In genomic region chr12:79690156-79690605, GRCh38 we compare ENCODE assay signal across 8 cellular contexts. TPM values are rescaled to one million over a fixed set of nuclear protein-coding genes. Genes with fewer than 3 reads are reported as not detected.
A peak's percentile ranks its signal among the peaks of the same experiment; 100 is the strongest.
DNase-seq lines count a peak whose midpoint lies in the region; ATAC-seq, FAIRE-seq and TF ChIP-seq lines count a peak whose summit lies in the region.

No MANE protein-coding gene starts in this region.

- no peak for FAIRE-seq in astrocyte (lab: Jason Lieb, UNC)

- H3K27ac ChIP-seq in KMS-11, result peak overlapping the region; percentile 71
- peak overlapping the region; percentile 97 for H3K27ac ChIP-seq in astrocyte (ENCODE audit: low read depth, low read length)
- peak overlapping the region; percentile 96 to 97 for H3K27ac ChIP-seq in testis

- no peak for TF ChIP-seq POLR2A in testis (IDR thresholded peaks at IDR 0.05)

- ATAC-seq in GM21825 (IDR thresholded peaks at IDR 0.05; ENCODE audit: unreplicated experiment) (peak; percentile 30), left lobe of liver (peak; percentile 9)

- no peaks in the 10 kb centered on the region for H3K36me3 ChIP-seq in KMS-11 (ENCODE audit: insufficient read depth)
- no peaks in the 10 kb centered on the region for H3K36me3 ChIP-seq in astrocyte (ENCODE audit: insufficient read depth, low read length)
- no peaks in the 10 kb centered on the region for H3K36me3 ChIP-seq in testis (ENCODE audit: low read depth, missing control alignments)

- H3K79me2 ChIP-seq in KMS-11 (ENCODE audit: insufficient read depth, low read depth), result peaks cover 49% of the 10 kb centered on the region
- H3K79me2 ChIP-seq in astrocyte (ENCODE audit: insufficient read depth, low read length), result peaks cover 62% of the 10 kb centered on the region

- peak overlapping the region; percentile 44 for H3K4me3 ChIP-seq in KMS-11 (IDR thresholded peaks at IDR 0.05; ENCODE audit: insufficient read depth, low read depth, low read length)
- H3K4me3 ChIP-seq in astrocyte (ENCODE audit: insufficient read depth, low read depth, low read length), result peak overlapping the region; percentile 79
- H3K4me3 ChIP-seq in testis, result peak overlapping the region; percentile 84 to 99

- peak overlapping the region; percentile 66 for H3K27ac Mint-ChIP-seq in astrocyte (ENCODE audit: unreplicated experiment)

- intact Hi-C loops in testis (cut with DNase I; ENCODE audit: low total_unique reads), result loop anchor here (5.0 to 10.0 kb wide), 2 partner anchors 135 to 242 kb away; no protein-coding TSS in a partner anchor

- H3K4me2 ChIP-seq in KMS-11 (peak overlapping the region; percentile 30), astrocyte (ENCODE audit: low read length) (peak overlapping the region; percentile 89)

- WGBS in testis, 2 donors, result 0% methylated on average over 16 to 31 of the region's 40 CpGs

- no peaks in the 10 kb centered on the region for H3K27me3 Mint-ChIP-seq in astrocyte (ENCODE audit: low read depth, unreplicated experiment)

- H3K9me3 ChIP-seq in astrocyte (ENCODE audit: insufficient read depth, low read depth, low read length) (no peaks in the 10 kb centered on the region), testis (no peaks in the 10 kb centered on the region)

- peaks cover 15% of the 10 kb centered on the region for H3K4me1 Mint-ChIP-seq in astrocyte (ENCODE audit: low read depth, unreplicated experiment)

- peak overlapping the region; percentile 88 for H3K4me3 Mint-ChIP-seq in astrocyte (ENCODE audit: unreplicated experiment)

- peak; percentile 5 for DNase-seq in activated CD4-positive, alpha-beta T cell treated with anti-CD3 and anti-CD28 coated beads for 48 hours
- DNase-seq in activated CD4-positive, alpha-beta T cell treated with anti-CD3 and anti-CD28 coated beads, Interleukin-2, amount 50 U/mL, for 4 hours, result no peak
- DNase-seq in astrocyte (ENCODE audit: low read depth), result no peak
- DNase-seq in left lobe of liver (ENCODE audit: low spot score), result no peak
- DNase-seq in testis, result no peak
- no peak for DNase-seq in mesenteric fat pad (ENCODE audit: low spot score)

- H3K36me3 Mint-ChIP-seq in astrocyte (ENCODE audit: low read depth, unreplicated experiment), result peaks cover 2% of the 10 kb centered on the region

- no peaks in the 10 kb centered on the region for H3K9me3 Mint-ChIP-seq in astrocyte (ENCODE audit: unreplicated experiment)

- H3K27me3 ChIP-seq in KMS-11 (ENCODE audit: insufficient read depth, low read depth), result no peaks in the 10 kb centered on the region
- no peaks in the 10 kb centered on the region for H3K27me3 ChIP-seq in astrocyte (ENCODE audit: insufficient read depth, low read length)
- no peaks in the 10 kb centered on the region for H3K27me3 ChIP-seq in testis

- H2AFZ ChIP-seq in KMS-11 (ENCODE audit: low read depth) (peak overlapping the region; percentile 95), astrocyte (ENCODE audit: low read depth, low read length) (peak overlapping the region; percentile 72)

- H3K9ac ChIP-seq in KMS-11 (peak overlapping the region; percentile 76), astrocyte (ENCODE audit: low read length) (peak overlapping the region; percentile 93)

- TF ChIP-seq CTCF in KMS-11 (conservative IDR thresholded peaks at IDR 0.05; ENCODE audit: low read depth, low read length) (no peak), astrocyte (IDR thresholded peaks at IDR 0.05; ENCODE audit: insufficient read depth, low read depth, low read length) (no peak), testis (IDR thresholded peaks at IDR 0.05) (no peak)

- H4K20me1 ChIP-seq in KMS-11 (ENCODE audit: insufficient read depth) (peaks cover 10% of the 10 kb centered on the region; the same call in 1 of the 2 replicates), astrocyte (ENCODE audit: insufficient read depth, low read length) (peaks cover 19% of the 10 kb centered on the region)

- H3K4me1 ChIP-seq in KMS-11 (ENCODE audit: low read depth, poor library complexity, severe bottlenecking) (peaks cover 37% of the 10 kb centered on the region), astrocyte (ENCODE audit: insufficient read depth, low read length) (peaks cover 24% of the 10 kb centered on the region), testis (peaks cover 7% of the 10 kb centered on the region)

RNA-seq across cellular contexts. Expression of gene PAWR, which starts 0.6 kb away (rescaled TPM):
- 189 and 204 TPM in 2 replicates for total RNA-seq in astrocyte
- total RNA-seq in left lobe of liver, result 33.3 TPM
- 10 to 100 TPM; 50.2 to 59.2 TPM for total RNA-seq in testis
- polyA plus RNA-seq in testis (ENCODE audit: insufficient read depth, low read depth, low replicate concordance), result 37.2 TPM
- 25.9 TPM for total RNA-seq in mesenteric fat pad
